16 cellular contexts compared by ENCODE assay signal in genomic region chr7:157795631-157796030, GRCh38.
DNase-seq lines count a peak whose midpoint lies in the region; ATAC-seq and TF ChIP-seq lines count a peak whose summit lies in the region.
"Had no signal": no experiment of that assay in that cellular context is flagged by ENCODE, and none has a peak within 500 bp of the region (broad histone marks: within the 10 kb centered on the region; RNA-seq: fewer than 3 reads in every experiment).

No MANE protein-coding gene starts in this region.

- H3K9me3 Mint-ChIP-seq in neural crest cell, result no peaks in the 10 kb centered on the region
- no peaks in the 10 kb centered on the region for H3K9me3 Mint-ChIP-seq in CD4-positive, alpha-beta memory T cell
- H3K9me3 Mint-ChIP-seq: CD4-positive, CD25-positive, alpha-beta regulatory T cell had no signal

- no peak overlapping the region for H3K27ac Mint-ChIP-seq in neural crest cell (ENCODE audit: unreplicated experiment)
- no peak overlapping the region for H3K27ac Mint-ChIP-seq in CD4-positive, alpha-beta memory T cell
- H3K27ac Mint-ChIP-seq: CD4-positive, CD25-positive, alpha-beta regulatory T cell had no signal

- peak overlapping the region; percentile 35 for H3K4me3 Mint-ChIP-seq in neural crest cell
- no peak overlapping the region for H3K4me3 Mint-ChIP-seq in CD4-positive, alpha-beta memory T cell
- H3K4me3 Mint-ChIP-seq: CD4-positive, CD25-positive, alpha-beta regulatory T cell had no signal

- H3K27ac ChIP-seq in CD4-positive, alpha-beta memory T cell (ENCODE audit: low read depth, low read length), result no peak overlapping the region
- H3K27ac ChIP-seq: Peyer's patch had no signal

- H3K4me1 Mint-ChIP-seq in neural crest cell, result peaks cover 35% of the 10 kb centered on the region
- peaks cover 0 to 1% (median 0%) of the 10 kb centered on the region in 4 donors for H3K4me1 Mint-ChIP-seq in CD4-positive, alpha-beta memory T cell
- H3K4me1 Mint-ChIP-seq: CD4-positive, CD25-positive, alpha-beta regulatory T cell had no signal

- DNase-seq in NCI-H146 (lab: John Stamatoyannopoulos, UW) (peak; percentile 52), NCI-H146 treated with DMSO at 0.1 percent for 48 hours (lab: John Stamatoyannopoulos, UW; ENCODE audit: unreplicated experiment) (no peak), DMS153 (lab: John Stamatoyannopoulos, UW) (peak; percentile 67), NCI-H345 treated with DMSO at 0.1 percent for 48 hours (lab: John Stamatoyannopoulos, UW; ENCODE audit: unreplicated experiment) (peak; percentile 87), neural crest cell (ENCODE audit: low read depth, low spot score) (no peak), GM19240 (ENCODE audit: insufficient read length, low spot score) (no peak)
- no peak for DNase-seq in CD4-positive, alpha-beta memory T cell
- DNase-seq in stimulated activated naive CD8-positive, alpha-beta T cell treated with anti-CD3 and anti-CD28 coated beads, Interleukin-15, Interleukin-2, amounts not matched to agents 100 U/mL and 50 U/mL, for 24 hours, result no peak
- DNase-seq: 8988T; CD4-positive, CD25-positive, alpha-beta regulatory T cell; KG1; NCI-H1105 treated with DMSO at 0.1 percent for 48 hours; NCI-H2029 treated with DMSO at 0.1 percent for 48 hours; NCI-H2227 treated with DMSO at 0.1 percent for 48 hours; NCI-H526 treated with DMSO at 0.1 percent for 48 hours; Peyer's patch had no signal

- POLR2A ChIA-PET in CD4-positive, alpha-beta memory T cell (lab: Charles Lee; ENCODE audit: partially characterized antibody), result no interaction called here

- no peaks in the 10 kb centered on the region for H3K36me3 Mint-ChIP-seq in neural crest cell (ENCODE audit: low read depth)
- no peaks in the 10 kb centered on the region for H3K36me3 Mint-ChIP-seq in CD4-positive, alpha-beta memory T cell
- H3K36me3 Mint-ChIP-seq: CD4-positive, CD25-positive, alpha-beta regulatory T cell had no signal

- intact Hi-C loops in CD4-positive, alpha-beta memory T cell (cut with micrococcal nuclease), result no loop called here

- no peaks in the 10 kb centered on the region for H3K27me3 Mint-ChIP-seq in neural crest cell (ENCODE audit: low read depth)
- H3K27me3 Mint-ChIP-seq in CD4-positive, alpha-beta memory T cell, result no peaks in the 10 kb centered on the region

- TF ChIP-seq CTCF in neural crest cell (conservative IDR thresholded peaks at IDR 0.05), result no peak

- CTCF ChIA-PET in CD4-positive, alpha-beta memory T cell (lab: Charles Lee; ENCODE audit: partially characterized antibody), result no interaction called here

- no peaks in the 10 kb centered on the region for H3K36me3 ChIP-seq in CD4-positive, alpha-beta memory T cell (ENCODE audit: insufficient read depth, low read length)
- H3K36me3 ChIP-seq: Peyer's patch had no signal

- H3K4me3 ChIP-seq in CD4-positive, alpha-beta memory T cell (ENCODE audit: low read length in 2 of 2), result no peak overlapping the region
- H3K4me3 ChIP-seq: Peyer's patch had no signal

- no peaks in the 10 kb centered on the region for H3K4me1 ChIP-seq in CD4-positive, alpha-beta memory T cell (ENCODE audit: insufficient read depth, low read length)
- H3K4me1 ChIP-seq: Peyer's patch had no signal

- no peaks in the 10 kb centered on the region for H3K27me3 ChIP-seq in CD4-positive, alpha-beta memory T cell (ENCODE audit: insufficient read depth, low read length)
- H3K27me3 ChIP-seq: Peyer's patch had no signal

- H3K9me3 ChIP-seq in CD4-positive, alpha-beta memory T cell (ENCODE audit: control insufficient read depth in 1 of 2, low read length in 2 of 2), result no peaks in the 10 kb centered on the region
- H3K9me3 ChIP-seq: Peyer's patch had no signal

- no peak for ATAC-seq in stimulated activated naive CD8-positive, alpha-beta T cell treated with anti-CD3 and anti-CD28 coated beads, Interleukin-15, Interleukin-2, amounts not matched to agents 100 U/mL and 50 U/mL, for 24 hours

Comparison
In these comparisons a context has a peak if more than half of its experiments do, and no peak if none do; other contexts are left out.
1. DNase-seq: peak in NCI-H146 (single experiment), DMS153 (single experiment) and NCI-H345 treated with DMSO at 0.1 percent for 48 hours (single experiment); none in NCI-H146 treated with DMSO at 0.1 percent for 48 hours (single experiment), neural crest cell (single experiment), CD4-positive, alpha-beta memory T cell (0 of 5), GM19240 (single experiment) and stimulated activated naive CD8-positive, alpha-beta T cell treated with anti-CD3 and anti-CD28 coated beads, Interleukin-15, Interleukin-2, amounts not matched to agents 100 U/mL and 50 U/mL, for 24 hours (single experiment).